ENCODE assay signal across 8 cellular contexts in genomic region chr12:92987362-92987761, GRCh38. TPM values are rescaled to one million over a fixed set of nuclear protein-coding genes. Genes with fewer than 3 reads are reported as not detected.
DNase-seq lines count a peak whose midpoint lies in the region; ATAC-seq, FAIRE-seq and TF ChIP-seq lines count a peak whose summit lies in the region.

No MANE protein-coding gene starts in this region.

- peak overlapping the region; percentile 41 to 89 (median 78) for H3K4me3 Mint-ChIP-seq in IgD-negative memory B cell
- peak overlapping the region; percentile 60 to 68 for H3K4me3 Mint-ChIP-seq in stimulated activated naive B cell treated with anti-CD40 and anti-IgM and Interleukin-4, amounts not matched to agents 10 μg/mL and 1 μg/mL and 100 μg/mL, for 72 hours

- H4K20me1 ChIP-seq in mammary epithelial cell (ENCODE audit: insufficient read depth, low read length), result no peaks in the 10 kb centered on the region

- CTCF ChIA-PET in mammary epithelial cell (lab: Charles Lee; ENCODE audit: low non-redundant PET), result interaction anchor here (0.6 to 1.4 kb wide), 8 partner anchors 21 to 1114 kb away, joined by 3 to 9 read pairs (median 4); no protein-coding TSS in a partner anchor

- H3K36me3 Mint-ChIP-seq in IgD-negative memory B cell, result peaks cover 2% of the 10 kb centered on the region
- H3K36me3 Mint-ChIP-seq in stimulated activated naive B cell treated with anti-CD40 and anti-IgM and Interleukin-4, amounts not matched to agents 10 μg/mL and 1 μg/mL and 100 μg/mL, for 72 hours, result peaks cover 3 to 14% of the 10 kb centered on the region in 2 donors

- dilution Hi-C loops in mammary epithelial cell (cut with HindIII; ENCODE audit: low sequenced_read_pairs), result no loop called here

- no peaks in the 10 kb centered on the region for H3K36me3 ChIP-seq in mammary epithelial cell (ENCODE audit: insufficient read depth, low read length)
- H3K36me3 ChIP-seq in kidney (ENCODE audit: control insufficient read depth in 1 of 2, insufficient read depth in 2 of 2, low read length in 2 of 2), result no peaks in the 10 kb centered on the region

- TF ChIP-seq CTCF in AG09309 (IDR thresholded peaks at IDR 0.05; ENCODE audit: control insufficient read depth, insufficient read depth, low read depth, low read length, missing control alignments) (peak; percentile 55), GM12865 (IDR thresholded peaks at IDR 0.05; ENCODE audit: insufficient read depth, low read depth, low read length, missing control alignments) (peak; percentile 41), mammary epithelial cell (conservative IDR thresholded peaks at IDR 0.05 in 1 of 2, IDR thresholded peaks at IDR 0.05 in 1 of 2; ENCODE audit: extremely low read depth in 1 of 2, insufficient read depth in 1 of 2, low read depth in 1 of 2, low read length in 2 of 2) (peak; percentile 45 to 53), kidney (IDR thresholded peaks at IDR 0.05; ENCODE audit: borderline replicate concordance, extremely low read depth, insufficient read depth) (peak; percentile 63)

- no TSS peak for BruUV-seq in mammary epithelial cell (replicated peaks; lab: Mats Ljungman, UMichigan)

- H3K27ac ChIP-seq in mammary epithelial cell (ENCODE audit: insufficient read depth, low read depth, low read length) (no peak overlapping the region), kidney (ENCODE audit: low read depth in 2 of 2, low read length in 2 of 2) (peak overlapping the region in 1 of 2 donors; percentile 61)

- peak overlapping the region; percentile 73 for H2AFZ ChIP-seq in mammary epithelial cell (ENCODE audit: low read depth, low read length)

- no peaks in the 10 kb centered on the region for H3K79me2 ChIP-seq in mammary epithelial cell (ENCODE audit: insufficient read depth, low read length)

- peaks cover 2% of the 10 kb centered on the region for H3K27me3 Mint-ChIP-seq in IgD-negative memory B cell
- no peaks in the 10 kb centered on the region for H3K27me3 Mint-ChIP-seq in stimulated activated naive B cell treated with anti-CD40 and anti-IgM and Interleukin-4, amounts not matched to agents 10 μg/mL and 1 μg/mL and 100 μg/mL, for 72 hours

- H3K4me2 ChIP-seq in mammary epithelial cell (ENCODE audit: insufficient read depth, low read depth, low read length), result no peak overlapping the region

- ATAC-seq in stimulated activated naive B cell treated with anti-CD40 and anti-IgM and Interleukin-4, amounts not matched to agents 10 μg/mL and 1 μg/mL and 100 μg/mL, for 72 hours (replicated peaks), result peak; percentile 25 to 33
- no peak for ATAC-seq in GM21367 (IDR thresholded peaks at IDR 0.05; ENCODE audit: unreplicated experiment)

- in situ Hi-C loops in mammary epithelial cell (cut with MboI; ENCODE audit: low sequenced_read_pairs in 2 of 2), result loop anchor here (25.0 kb wide), 1 partner anchor 1125 kb away; no protein-coding TSS in a partner anchor

- peaks cover 0 to 13% (median 2%) of the 10 kb centered on the region in 3 donors for H3K9me3 Mint-ChIP-seq in IgD-negative memory B cell
- peaks cover 4 to 8% of the 10 kb centered on the region in 2 donors for H3K9me3 Mint-ChIP-seq in stimulated activated naive B cell treated with anti-CD40 and anti-IgM and Interleukin-4, amounts not matched to agents 10 μg/mL and 1 μg/mL and 100 μg/mL, for 72 hours

- intact Hi-C loops in mammary epithelial cell (cut with micrococcal nuclease) (loop anchor here (1.0 to 10.0 kb wide), 8 partner anchors 58 to 1117 kb away; partner anchors contain the start of gene EEA1), kidney (cut with DNase I) (loop anchor here (10.0 kb wide), 1 partner anchor 1117 kb away; no protein-coding TSS in a partner anchor)

- H3K27ac Mint-ChIP-seq in IgD-negative memory B cell, result peak overlapping the region; percentile 53 to 95 (median 95)
- peak overlapping the region; percentile 88 for H3K27ac Mint-ChIP-seq in stimulated activated naive B cell treated with anti-CD40 and anti-IgM and Interleukin-4, amounts not matched to agents 10 μg/mL and 1 μg/mL and 100 μg/mL, for 72 hours

- H3K9me3 ChIP-seq in mammary epithelial cell (replicated peaks; ENCODE audit: insufficient read depth, low read length) (no peaks in the 10 kb centered on the region), kidney (ENCODE audit: control insufficient read depth in 1 of 2, low read length in 2 of 2) (peaks cover 0 to 3% of the 10 kb centered on the region in 2 donors)

- WGBS in mammary epithelial cell (ENCODE audit: low coverage, missing lambda C conversion rate), result 3% methylated on average over 3 of the region's 3 CpGs

- H3K27me3 ChIP-seq in mammary epithelial cell (ENCODE audit: insufficient read depth, low read length), result no peaks in the 10 kb centered on the region

- peak; percentile 90 for FAIRE-seq in kidney (lab: Jason Lieb, UNC)

- peaks cover 21 to 30% (median 22%) of the 10 kb centered on the region in 3 donors for H3K4me1 Mint-ChIP-seq in IgD-negative memory B cell
- H3K4me1 Mint-ChIP-seq in stimulated activated naive B cell treated with anti-CD40 and anti-IgM and Interleukin-4, amounts not matched to agents 10 μg/mL and 1 μg/mL and 100 μg/mL, for 72 hours, result peaks cover 24 to 42% of the 10 kb centered on the region in 2 donors

- peaks cover 5% of the 10 kb centered on the region for H3K4me1 ChIP-seq in mammary epithelial cell (ENCODE audit: insufficient read depth, low read length)
- peaks cover 4 to 5% of the 10 kb centered on the region in 2 donors for H3K4me1 ChIP-seq in kidney (ENCODE audit: control insufficient read depth in 1 of 2, insufficient read depth in 1 of 2, low read depth in 1 of 2, low read length in 2 of 2)

- DNase-seq in AG09309 (ENCODE audit: low read depth) (peak; percentile 68), GM12865 (ENCODE audit: low read depth) (peak; percentile 87), NOMO-1 (lab: John Stamatoyannopoulos, UW; ENCODE audit: unreplicated experiment in 2 of 2) (peak; percentile 76 to 85), mammary epithelial cell (peak; percentile 58), kidney (no peak)
- DNase-seq in stimulated activated naive B cell treated with anti-CD40 and anti-IgM and Interleukin-4, amounts not matched to agents 10 μg/mL and 1 μg/mL and 100 μg/mL, for 72 hours, result no peak

- no peak overlapping the region for H3K9ac ChIP-seq in mammary epithelial cell (ENCODE audit: insufficient read depth, low read length)
- no peak overlapping the region for H3K9ac ChIP-seq in kidney (ENCODE audit: low read length in 2 of 2)

- H3K4me3 ChIP-seq in AG09309 (ENCODE audit: control insufficient read depth, low read depth, low read length), result no peak overlapping the region
- peak overlapping the region; percentile 35 for H3K4me3 ChIP-seq in GM12865 (ENCODE audit: low read depth, low read length)
- H3K4me3 ChIP-seq in mammary epithelial cell (replicated peaks in 1 of 3; ENCODE audit: insufficient read depth in 1 of 3, low read depth in 2 of 3, low read length in 3 of 3), result no peak overlapping the region
- H3K4me3 ChIP-seq in kidney (ENCODE audit: low read length in 2 of 2), result no peak overlapping the region

RNA-seq across cellular contexts. Expression of gene EEA1, which starts 58.3 kb away (rescaled TPM):
- polyA plus RNA-seq in IgD-negative memory B cell (20.5 TPM), mammary epithelial cell (5.8 TPM), kidney (ENCODE audit: insufficient read depth, low read depth, low replicate concordance) (2.5 TPM)
- total RNA-seq in mammary epithelial cell (10 to 100 TPM; 17.2 to 45.2 TPM), kidney (30.2 TPM)
- polyA minus RNA-seq in mammary epithelial cell, result 43.6 TPM

Comparison
In these comparisons a context has a peak if more than half of its experiments do, and no peak if none do; other contexts are left out.
1. DNase-seq: peak in AG09309 (single experiment), GM12865 (single experiment), NOMO-1 (2 of 2) and mammary epithelial cell (single experiment); none in kidney (single experiment) and stimulated activated naive B cell treated with anti-CD40 and anti-IgM and Interleukin-4, amounts not matched to agents 10 μg/mL and 1 μg/mL and 100 μg/mL, for 72 hours (single experiment).
2. Peak in every context shown above with its lines, with median percentiles within 50 percentile points of each other: CTCF ChIP-seq.